In genomic region chrX:77740376-77740905, GRCh38 we compare ENCODE assay signal across 18 cellular contexts. TPM values are rescaled to one million over a fixed set of nuclear protein-coding genes. Genes with fewer than 3 reads are reported as not detected.
A peak's percentile ranks its signal among the peaks of the same experiment; 100 is the strongest.
DNase-seq lines count a peak whose midpoint lies in the region; ATAC-seq and TF ChIP-seq lines count a peak whose summit lies in the region.
"Had no signal": no experiment of that assay in that cellular context is flagged by ENCODE, and none has a peak within 500 bp of the region (broad histone marks: within the 10 kb centered on the region; RNA-seq: fewer than 3 reads in every experiment).

No MANE protein-coding gene starts in this region.

- no peak overlapping the region for H3K4me2 ChIP-seq in hepatocyte

- H3K9me3 ChIP-seq in esophagus muscularis mucosa = no peaks in the 10 kb centered on the region
- H3K9me3 ChIP-seq in hepatocyte (ENCODE audit: low read depth) = no peaks in the 10 kb centered on the region

- no peak for TF ChIP-seq EP300 in esophagus muscularis mucosa (IDR thresholded peaks at IDR 0.05)

- H2AFZ ChIP-seq in hepatocyte = no peak overlapping the region
- H2AFZ ChIP-seq: parathyroid adenoma had no signal

- H4K20me1 ChIP-seq in hepatocyte (ENCODE audit: insufficient read depth, poor library complexity, severe bottlenecking) = peaks cover 37% of the 10 kb centered on the region

- intact Hi-C loops in esophagus muscularis mucosa (cut with DNase I) = no loop called here

- H3K27ac ChIP-seq in esophagus muscularis mucosa (replicated peaks in 1 of 4) (peak overlapping the region in 3 of 4 donors; percentile 0 to 22 (median 19)), hepatocyte (no peak overlapping the region)
- H3K27ac ChIP-seq: parathyroid adenoma had no signal

- H3K4me1 ChIP-seq in esophagus muscularis mucosa (peaks cover 0 to 42% (median 30%) of the 10 kb centered on the region in 4 donors), hepatocyte (ENCODE audit: insufficient read depth) (no peaks in the 10 kb centered on the region)
- H3K4me1 ChIP-seq: parathyroid adenoma had no signal

- WGBS in esophagus muscularis mucosa = 56% methylated on average over 3 of the region's 3 CpGs
- WGBS in hepatocyte (ENCODE audit: low lambda C conversion rate, missing lambda C conversion rate) = 63% methylated on average over 3 of the region's 3 CpGs

- no peaks in the 10 kb centered on the region for H3K9me2 ChIP-seq in hepatocyte (replicated peaks; ENCODE audit: insufficient read depth)

- H3K27me3 ChIP-seq in esophagus muscularis mucosa (no peaks in the 10 kb centered on the region), hepatocyte (no peaks in the 10 kb centered on the region)

- no peaks in the 10 kb centered on the region for H3K36me3 ChIP-seq in esophagus muscularis mucosa
- H3K36me3 ChIP-seq in hepatocyte (replicated peaks; ENCODE audit: insufficient read depth, low read depth) = no peaks in the 10 kb centered on the region

- no peak overlapping the region for H3K4me3 ChIP-seq in esophagus muscularis mucosa
- no peak overlapping the region for H3K4me3 ChIP-seq in hepatocyte

- peaks cover 93% of the 10 kb centered on the region for H3K79me2 ChIP-seq in hepatocyte

- no peak for ATAC-seq in stimulated activated naive CD8-positive, alpha-beta T cell treated with anti-CD3 and anti-CD28 coated beads, Interleukin-15, Interleukin-2, amounts not matched to agents 100 U/mL and 50 U/mL, for 24 hours
- ATAC-seq in T-cell (replicated peaks in 1 of 4) = no peak

- H3K27me3 Mint-ChIP-seq in stimulated activated naive CD8-positive, alpha-beta T cell treated with anti-CD3 and anti-CD28 coated beads, Interleukin-15, Interleukin-2, amounts not matched to agents 100 ng/mL and 50 ng/mL, for 24 hours = no peaks in the 10 kb centered on the region
- H3K27me3 Mint-ChIP-seq in T-cell = peaks cover 0 to 3% of the 10 kb centered on the region in 2 donors
- H3K27me3 Mint-ChIP-seq: activated CD4-positive, alpha-beta T cell treated with anti-CD3 and anti-CD28 coated beads, Interleukin-2, amount 10 ng/mL, durations not matched to agents 7 days and 5 days had no signal

- CTCF ChIA-PET in T-cell (lab: Charles Lee) = no interaction called here

- no peaks in the 10 kb centered on the region for H3K9me3 Mint-ChIP-seq in stimulated activated naive CD8-positive, alpha-beta T cell treated with anti-CD3 and anti-CD28 coated beads, Interleukin-15, Interleukin-2, amounts not matched to agents 100 ng/mL and 50 ng/mL, for 24 hours
- peaks cover 0 to 4% (median 0%) of the 10 kb centered on the region in 3 donors for H3K9me3 Mint-ChIP-seq in T-cell
- H3K9me3 Mint-ChIP-seq: HFFc6 had no signal

- peaks cover 8% of the 10 kb centered on the region for H3K36me3 Mint-ChIP-seq in stimulated activated naive CD8-positive, alpha-beta T cell treated with anti-CD3 and anti-CD28 coated beads, Interleukin-15, Interleukin-2, amounts not matched to agents 100 ng/mL and 50 ng/mL, for 24 hours (ENCODE audit: low read depth)
- H3K36me3 Mint-ChIP-seq in T-cell = peaks cover 7% of the 10 kb centered on the region

- peak overlapping the region; percentile 84 for H3K27ac Mint-ChIP-seq in stimulated activated naive CD8-positive, alpha-beta T cell treated with anti-CD3 and anti-CD28 coated beads, Interleukin-15, Interleukin-2, amounts not matched to agents 100 ng/mL and 50 ng/mL, for 24 hours
- H3K27ac Mint-ChIP-seq in T-cell = peak overlapping the region; percentile 78 to 80
- H3K27ac Mint-ChIP-seq: activated CD4-positive, alpha-beta T cell treated with anti-CD3 and anti-CD28 coated beads, Interleukin-2, amount 10 ng/mL, durations not matched to agents 7 days and 5 days; HFFc6 had no signal

- TF ChIP-seq CTCF in esophagus muscularis mucosa (IDR thresholded peaks at IDR 0.05) = no peak
- TF ChIP-seq CTCF in hepatocyte (IDR thresholded peaks at IDR 0.05; ENCODE audit: poor library complexity) = no peak

- no peak for DNase-seq in stimulated activated naive CD8-positive, alpha-beta T cell treated with anti-CD3 and anti-CD28 coated beads, Interleukin-15, Interleukin-2, amounts not matched to agents 100 U/mL and 50 U/mL, for 24 hours
- no peak for DNase-seq in T-cell
- DNase-seq in esophagus muscularis mucosa (ENCODE audit: extremely low spot score) = no peak
- DNase-seq in ureter (ENCODE audit: low spot score) = no peak
- no peak for DNase-seq in pons (ENCODE audit: low spot score)
- DNase-seq in dermis blood vessel endothelial cell = no peak
- DNase-seq in hepatocyte (ENCODE audit: low spot score) = no peak
- DNase-seq: activated CD4-positive, alpha-beta T cell treated with anti-CD3 and anti-CD28 coated beads, Interleukin-2, amount 10 ng/mL, durations not matched to agents 7 days and 5 days; activated naive CD4-positive, alpha-beta T cell treated with Interleukin-2 at 50 U/mL for 16 hours; DMS79 treated with DMSO at 0.1 percent for 48 hours; effector memory CD4-positive, alpha-beta T cell; HFFc6; Karpas-422; mammary epithelial cell; NCI-H1694 treated with DMSO at 0.1 percent for 48 hours; NCI-H526 had no signal

- peaks cover 53% of the 10 kb centered on the region for H3K4me1 Mint-ChIP-seq in stimulated activated naive CD8-positive, alpha-beta T cell treated with anti-CD3 and anti-CD28 coated beads, Interleukin-15, Interleukin-2, amounts not matched to agents 100 ng/mL and 50 ng/mL, for 24 hours (ENCODE audit: low read depth)
- H3K4me1 Mint-ChIP-seq in T-cell = peaks cover 36 to 55% (median 48%) of the 10 kb centered on the region in 3 donors

- TF ChIP-seq POLR2A in esophagus muscularis mucosa (IDR thresholded peaks at IDR 0.05; ENCODE audit: low read depth) = no peak

- POLR2A ChIA-PET in T-cell (lab: Charles Lee) = no interaction called here

- no peak overlapping the region for H3K4me3 Mint-ChIP-seq in stimulated activated naive CD8-positive, alpha-beta T cell treated with anti-CD3 and anti-CD28 coated beads, Interleukin-15, Interleukin-2, amounts not matched to agents 100 ng/mL and 50 ng/mL, for 24 hours
- H3K4me3 Mint-ChIP-seq in T-cell = no peak overlapping the region
- H3K4me3 Mint-ChIP-seq: activated CD4-positive, alpha-beta T cell treated with anti-CD3 and anti-CD28 coated beads, Interleukin-2, amount 10 ng/mL, durations not matched to agents 7 days and 5 days; HFFc6 had no signal

RNA-seq across cellular contexts. Expression of gene ATRX, which starts 45.6 kb away (rescaled TPM):
- total RNA-seq in T-cell = 100 to 1,000 TPM in 2 of 5 donors, 10 to 100 TPM in 3; 85.1 to 146 (median 90.1) TPM
- total RNA-seq in esophagus muscularis mucosa = 100 to 1,000 TPM in 1 of 4 donors, 10 to 100 TPM in 3; 71.1 to 105 (median 95.8) TPM
- 105 TPM for total RNA-seq in ureter
- 101 and 115 TPM in 2 replicates for total RNA-seq in dermis blood vessel endothelial cell
- total RNA-seq in hepatocyte = 72.1 and 79.9 TPM in 2 replicates
- polyA plus RNA-seq in hepatocyte = 41.4 and 66.7 TPM in 2 replicates
